1 cellular context compared by ENCODE assay signal in the genomic region with DNA sequence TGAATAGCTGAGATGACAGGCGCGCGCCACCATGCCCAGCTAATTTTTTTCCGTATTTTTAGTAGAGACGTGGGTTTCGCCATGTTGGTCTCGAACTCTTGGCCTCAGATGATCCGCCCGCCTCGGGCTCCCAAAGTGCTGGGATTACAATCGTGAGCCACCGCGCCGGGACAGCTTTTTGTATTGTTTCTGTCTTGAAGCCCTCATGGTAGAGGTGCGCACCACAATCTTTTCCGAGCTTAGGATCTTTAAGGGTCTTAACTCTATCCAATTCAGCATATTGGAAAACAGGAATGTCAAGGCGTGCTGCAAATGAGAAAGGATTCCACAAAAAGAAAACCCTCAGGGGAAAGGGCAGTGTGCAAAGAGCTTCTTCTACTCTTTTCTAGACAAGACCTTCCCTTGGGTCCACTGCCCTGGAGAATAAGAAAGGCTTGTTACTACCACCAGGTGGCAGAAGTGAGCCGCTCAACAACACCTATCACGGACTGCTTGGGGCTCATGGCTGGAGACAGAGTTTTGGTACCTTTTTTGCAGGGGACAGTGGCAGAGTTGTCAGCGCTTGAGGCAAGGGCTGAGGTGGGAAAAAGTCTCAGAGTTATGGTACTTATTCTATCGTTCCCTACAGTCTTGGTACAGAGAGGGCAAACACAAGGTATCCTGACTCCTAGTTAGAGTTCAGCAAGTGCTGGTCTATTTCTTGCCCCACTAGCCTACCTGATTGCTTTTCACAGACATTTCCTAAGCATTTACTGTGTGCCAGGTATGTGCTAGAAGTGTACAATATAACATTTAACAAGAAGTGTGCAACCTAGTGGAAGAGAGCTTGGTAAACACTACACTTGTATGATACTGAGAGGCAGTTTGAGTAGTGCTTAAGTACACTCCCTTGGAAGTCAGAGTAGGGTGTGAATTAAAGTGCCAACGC.
TF ChIP-seq lines count a peak whose summit lies in the region.

No MANE protein-coding gene starts in this region.

TF ChIP-seq in endothelial cell of umbilical vein, 7 proteins besides CTCF, POLR2A, EP300 and RAD21:
- TF ChIP-seq EZH2 (IDR thresholded peaks at IDR 0.05; ENCODE audit: borderline replicate concordance, low read depth, low read length, severe bottlenecking) (no peak), POLR2AphosphoS5 (IDR thresholded peaks at IDR 0.05; ENCODE audit: insufficient read depth, low read depth, low read length) (no peak), GATA2 (IDR thresholded peaks at IDR 0.05; ENCODE audit: insufficient read depth, insufficient read length, low read depth, low read length) (no peak)
